Comparison of ENCODE assay signal across 26 cellular contexts in genomic region chr1:203427451-203427850, GRCh38.
"Had no signal": no experiment of that assay in that cellular context is flagged by ENCODE, and none has a peak within 500 bp of the region (broad histone marks: within the 10 kb centered on the region; RNA-seq: fewer than 3 reads in every experiment).

No MANE protein-coding gene starts in this region.

- DNase-seq: cortex of kidney; effector memory CD8-positive, alpha-beta T cell; glutamatergic neuron; kidney; left cardiac atrium; left ventricle myocardium inferior; lower lobe of right lung; naive B cell; psoas muscle; retina; right lobe of liver; spleen; stimulated activated CD4-positive, alpha-beta T cell treated with anti-CD3 and anti-CD28 coated beads, Interleukin-15, amount 100 ng/mL, for 24 hours; stimulated activated CD4-positive, alpha-beta T cell treated with anti-CD3 and anti-CD28 coated beads, Interleukin-1b, Interleukin-23, amount 100 ng/mL, for 48 hours; stimulated activated CD4-positive, alpha-beta T cell treated with anti-CD3 and anti-CD28 coated beads, Interleukin-4, amount 100 ng/mL, for 24 hours; stimulated activated naive CD8-positive, alpha-beta T cell treated with anti-CD3 and anti-CD28 coated beads, Interleukin-15, amount 100 ng/mL, for 72 hours; testis had no signal

- H3K36me3 ChIP-seq: esophagus muscularis mucosa, gastroesophageal sphincter, left ventricle myocardium inferior, lower lobe of right lung, right lobe of liver, spleen, tibial nerve had no signal

- H3K9me3 ChIP-seq: esophagus muscularis mucosa, gastroesophageal sphincter, left ventricle myocardium inferior, lower lobe of right lung, psoas muscle, right lobe of liver, spleen, testis, tibial nerve had no signal

- H3K79me2 ChIP-seq: parathyroid adenoma had no signal

- H3K9ac ChIP-seq: parathyroid adenoma had no signal

- H3K4me1 Mint-ChIP-seq: stimulated activated naive CD8-positive, alpha-beta T cell treated with anti-CD3 and anti-CD28 coated beads, Interleukin-15, amount 100 ng/mL, for 72 hours had no signal

- H3K9me3 Mint-ChIP-seq: effector memory CD8-positive, alpha-beta T cell; memory B cell; mesothelial cell of epicardium; naive B cell; nephron; stimulated activated memory B cell treated with anti-CD40 and anti-IgM and Interleukin-4, amounts not matched to agents 10 μg/mL and 1 μg/mL and 100 μg/mL, for 72 hours; stimulated activated naive CD8-positive, alpha-beta T cell treated with anti-CD3 and anti-CD28 coated beads, Interleukin-15, amount 100 ng/mL, for 72 hours had no signal

- H3K36me3 Mint-ChIP-seq: memory B cell; mesothelial cell of epicardium; naive B cell; stimulated activated memory B cell treated with anti-CD40 and anti-IgM and Interleukin-4, amounts not matched to agents 10 μg/mL and 1 μg/mL and 100 μg/mL, for 72 hours had no signal

- H3K27ac ChIP-seq: epithelial cell of prostate, esophagus muscularis mucosa, gastroesophageal sphincter, left ventricle myocardium inferior, lower lobe of right lung, parathyroid adenoma, psoas muscle, right lobe of liver, spleen, testis had no signal

- ATAC-seq: effector memory CD8-positive, alpha-beta T cell; gastroesophageal sphincter; left cardiac atrium; lower lobe of right lung; psoas muscle; right lobe of liver; stimulated activated memory B cell treated with anti-CD40 and anti-IgM and Interleukin-4, amounts not matched to agents 10 μg/mL and 1 μg/mL and 100 μg/mL, for 72 hours; stimulated activated naive CD8-positive, alpha-beta T cell treated with anti-CD3 and anti-CD28 coated beads, Interleukin-15, amount 100 ng/mL, for 72 hours had no signal

- H3K4me3 ChIP-seq: esophagus muscularis mucosa, gastroesophageal sphincter, left ventricle myocardium inferior, lower lobe of right lung, psoas muscle, right lobe of liver, spleen, testis had no signal

- H2AFZ ChIP-seq: parathyroid adenoma had no signal

- H3K27me3 ChIP-seq: esophagus muscularis mucosa, gastroesophageal sphincter, right lobe of liver, testis, tibial nerve had no signal

- H3K27ac Mint-ChIP-seq: effector memory CD8-positive, alpha-beta T cell; memory B cell; mesothelial cell of epicardium; stimulated activated memory B cell treated with anti-CD40 and anti-IgM and Interleukin-4, amounts not matched to agents 10 μg/mL and 1 μg/mL and 100 μg/mL, for 72 hours; stimulated activated naive CD8-positive, alpha-beta T cell treated with anti-CD3 and anti-CD28 coated beads, Interleukin-15, amount 100 ng/mL, for 72 hours had no signal

- H3K4me1 ChIP-seq: left ventricle myocardium inferior, parathyroid adenoma, psoas muscle, right lobe of liver, testis had no signal

- H3K4me3 Mint-ChIP-seq: effector memory CD8-positive, alpha-beta T cell; memory B cell; mesothelial cell of epicardium; naive B cell; nephron; stimulated activated memory B cell treated with anti-CD40 and anti-IgM and Interleukin-4, amounts not matched to agents 10 μg/mL and 1 μg/mL and 100 μg/mL, for 72 hours; stimulated activated naive CD8-positive, alpha-beta T cell treated with anti-CD3 and anti-CD28 coated beads, Interleukin-15, amount 100 ng/mL, for 72 hours had no signal
